Comparison of ENCODE assay signal across 18 cellular contexts in the genomic region with DNA sequence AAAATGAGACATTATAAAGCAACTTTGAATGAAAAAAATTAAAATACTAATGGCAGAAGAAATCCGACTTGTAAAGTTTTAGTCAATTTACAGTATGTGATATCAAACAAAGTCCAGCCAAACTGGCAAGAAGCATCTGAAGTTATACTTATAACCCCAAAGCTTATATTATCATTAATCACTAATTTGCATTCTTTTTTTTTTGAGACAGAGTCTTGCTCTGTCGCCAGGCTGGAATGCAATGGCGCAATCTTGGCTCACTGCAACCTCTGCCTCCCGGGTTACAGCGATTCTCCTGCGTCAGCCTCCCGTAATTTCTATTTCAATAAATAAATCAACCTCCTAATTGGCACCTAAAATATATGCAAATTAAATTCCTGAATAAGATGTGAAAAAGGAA.
DNase-seq lines count a peak whose midpoint lies in the region; ATAC-seq and TF ChIP-seq lines count a peak whose summit lies in the region.
"Had no signal": no experiment of that assay in that cellular context is flagged by ENCODE, and none has a peak within 500 bp of the region (broad histone marks: within the 10 kb centered on the region; RNA-seq: fewer than 3 reads in every experiment).

No MANE protein-coding gene starts in this region.

- H2BK20ac ChIP-seq in IMR-90 (ENCODE audit: low read depth, low read length) = no peak overlapping the region

- TF ChIP-seq POLR2A in IMR-90 (IDR thresholded peaks at IDR 0.05; ENCODE audit: low read depth, low read length) = no peak

- CTCF ChIA-PET in IMR-90 (lab: Yijun Ruan, JAX) (interaction anchor here (0.6 kb wide), 1 partner anchor 69 kb away, joined by 3 read pairs; no protein-coding TSS in a partner anchor), mammary epithelial cell (lab: Charles Lee; ENCODE audit: low non-redundant PET) (no interaction called here)

- H3K56ac ChIP-seq in IMR-90 (ENCODE audit: extremely low read depth, insufficient read depth, low read length) = no peak overlapping the region

- 0 out of 2 replicates have a peak, but pooled peaks cover 2% of the 10 kb centered on the region for H3K9me1 ChIP-seq in IMR-90 (ENCODE audit: insufficient read depth, low read length)

- 0% methylated on average over 1 of the region's 7 CpGs; no CpG with 5 or more reads in 1 of the 2 experiments for WGBS in IMR-90 (ENCODE audit: extremely low coverage in 2 of 2, insufficient read length in 1 of 2), 2 experiments
- WGBS in mammary epithelial cell (ENCODE audit: low coverage, missing lambda C conversion rate) = 84% methylated on average over 7 of the region's 7 CpGs

- H2AFZ ChIP-seq in IMR-90 (replicated peaks; ENCODE audit: low read length, poor library complexity) (no peak overlapping the region), mammary epithelial cell (ENCODE audit: low read depth, low read length) (no peak overlapping the region)
- H2AFZ ChIP-seq: PC-9 had no signal

- H3K4me3 Mint-ChIP-seq in activated T-cell treated with anti-CD3 and anti-CD28 coated beads, Interleukin-2, amount 50 U/mL, for 4 hours = no peak overlapping the region

- H4K5ac ChIP-seq in IMR-90 (ENCODE audit: low read depth, low read length) = no peak overlapping the region

- no peak overlapping the region for H3K23ac ChIP-seq in IMR-90 (ENCODE audit: low read depth, low read length)

- no peak overlapping the region; a peak in 1 of 4 replicates for H4K8ac ChIP-seq in IMR-90 (ENCODE audit: low read depth in 2 of 2, low read length in 2 of 2)

- no peak overlapping the region for H3K4me3 ChIP-seq in AG10803 (ENCODE audit: low read length)
- no peak overlapping the region for H3K4me3 ChIP-seq in IMR-90 (ENCODE audit: insufficient read depth, low read depth, low read length)
- no peak overlapping the region for H3K4me3 ChIP-seq in mammary epithelial cell (replicated peaks in 1 of 3; ENCODE audit: insufficient read depth in 1 of 3, low read depth in 2 of 3, low read length in 3 of 3)
- H3K4me3 ChIP-seq in fibroblast of the aortic adventitia (ENCODE audit: low read depth, low read length) = no peak overlapping the region
- no peak overlapping the region for H3K4me3 ChIP-seq in upper lobe of right lung
- H3K4me3 ChIP-seq: GM12878, PC-9 had no signal

- in situ Hi-C loops in IMR-90 (cut with MboI; ENCODE audit: low sequenced_read_pairs) (no loop called here), mammary epithelial cell (cut with MboI; ENCODE audit: low sequenced_read_pairs in 2 of 2) (no loop called here)

- TF ChIP-seq CTCF in AG10803 (conservative IDR thresholded peaks at IDR 0.05; ENCODE audit: low read length) = no peak
- TF ChIP-seq CTCF in IMR-90 (conservative IDR thresholded peaks at IDR 0.05; ENCODE audit: low read depth, low read length) = no peak
- no peak for TF ChIP-seq CTCF in mammary epithelial cell (conservative IDR thresholded peaks at IDR 0.05 in 1 of 2, IDR thresholded peaks at IDR 0.05 in 1 of 2; ENCODE audit: extremely low read depth in 1 of 2, insufficient read depth in 1 of 2, low read depth in 1 of 2, low read length in 2 of 2)
- no peak for TF ChIP-seq CTCF in fibroblast of the aortic adventitia (IDR thresholded peaks at IDR 0.05; ENCODE audit: insufficient read depth, low read length)
- no peak for TF ChIP-seq CTCF in upper lobe of right lung (IDR thresholded peaks at IDR 0.05)

- H3K79me1 ChIP-seq in IMR-90 (ENCODE audit: low read depth in 1 of 2, low read length in 2 of 2) = peaks cover 0 to 4% of the 10 kb centered on the region in 2 experiments; a peak in 3 of 4 replicates

- peaks cover 8% of the 10 kb centered on the region for H3K9me3 ChIP-seq in IMR-90 (ENCODE audit: control insufficient read depth, insufficient read depth, low read length)
- H3K9me3 ChIP-seq in mammary epithelial cell (replicated peaks; ENCODE audit: insufficient read depth, low read length) = peaks cover 14% of the 10 kb centered on the region
- peaks cover 11% of the 10 kb centered on the region for H3K9me3 ChIP-seq in upper lobe of right lung

- peak; percentile 41 for DNase-seq in AG10803 (ENCODE audit: low read depth)
- DNase-seq in IMR-90 = peak; percentile 38
- DNase-seq in mammary epithelial cell = peak; percentile 12
- peak; percentile 31 for DNase-seq in fibroblast of the aortic adventitia (ENCODE audit: low read depth)
- DNase-seq in activated T-cell treated with anti-CD3 and anti-CD28 coated beads, Interleukin-2, amount 50 U/mL, for 4 hours = no peak
- DNase-seq in HuH-7 (ENCODE audit: low spot score) = no peak
- no peak for DNase-seq in upper lobe of right lung
- DNase-seq in stimulated activated CD4-positive, alpha-beta T cell treated with anti-CD3 and anti-CD28 coated beads, Interleukin-15, amount 100 ng/mL, for 24 hours = no peak
- DNase-seq: Caco-2, NCI-H1436, NCI-H2081 treated with DMSO at 0.1 percent for 48 hours, NCI-H446, NCI-H748 treated with DMSO at 0.1 percent for 48 hours, PC-9 had no signal

- peak overlapping the region; percentile 76 for H2BK5ac ChIP-seq in IMR-90 (ENCODE audit: low read depth, low read length, poor library complexity, severe bottlenecking)

- dilution Hi-C loops in IMR-90 (cut with HindIII; ENCODE audit: low sequenced_read_pairs, unreplicated experiment) = no loop called here
- dilution Hi-C loops in mammary epithelial cell (cut with HindIII; ENCODE audit: low sequenced_read_pairs) = no loop called here

- H2BK15ac ChIP-seq in IMR-90 (ENCODE audit: low read depth, low read length) = no peak overlapping the region

- H3K79me2 ChIP-seq in mammary epithelial cell (ENCODE audit: insufficient read depth, low read length) = no peaks in the 10 kb centered on the region

- peaks cover 2% of the 10 kb centered on the region; the same call in 1 of the 2 replicates for H4K20me1 ChIP-seq in IMR-90 (ENCODE audit: insufficient read depth, low read length)
- H4K20me1 ChIP-seq in mammary epithelial cell (ENCODE audit: insufficient read depth, low read length) = no peaks in the 10 kb centered on the region

- H3K4ac ChIP-seq in IMR-90 (ENCODE audit: low read depth, low read length) = no peak overlapping the region

- TF ChIP-seq RAD21 in IMR-90 (IDR thresholded peaks at IDR 0.05; ENCODE audit: low read length) = no peak

- H3K27ac ChIP-seq in IMR-90 (ENCODE audit: insufficient read depth, low read length) = no peak overlapping the region
- no peak overlapping the region for H3K27ac ChIP-seq in mammary epithelial cell (ENCODE audit: insufficient read depth, low read depth, low read length)
- no peak overlapping the region for H3K27ac ChIP-seq in upper lobe of right lung
- H3K27ac ChIP-seq: C4-2B, KMS-11, PC-9 had no signal

- ATAC-seq in IMR-90 (ENCODE audit: low read depth) = peak; percentile 22; the same call in 1 of the 2 replicates
- ATAC-seq in activated T-cell treated with anti-CD3 and anti-CD28 coated beads, Interleukin-2, amount 50 U/mL, for 4 hours = no peak
- ATAC-seq in upper lobe of right lung = no peak
- ATAC-seq: GM12878, HCT116 had no signal

- no peak overlapping the region for H3K14ac ChIP-seq in IMR-90 (replicated peaks; ENCODE audit: low read depth, low read length)

- H3K9ac ChIP-seq in IMR-90 (ENCODE audit: low read depth, low read length) (no peak overlapping the region), mammary epithelial cell (ENCODE audit: insufficient read depth, low read length) (no peak overlapping the region)
- H3K9ac ChIP-seq: KMS-11 had no signal

- BruUV-seq in IMR-90 (replicated peaks; lab: Mats Ljungman, UMichigan) (no TSS peak), mammary epithelial cell (replicated peaks; lab: Mats Ljungman, UMichigan) (no TSS peak)

- peaks cover 64% of the 10 kb centered on the region for H3K36me3 Mint-ChIP-seq in activated T-cell treated with anti-CD3 and anti-CD28 coated beads, Interleukin-2, amount 50 U/mL, for 4 hours (ENCODE audit: insufficient read depth)

- peaks cover 7% of the 10 kb centered on the region for H3K36me3 ChIP-seq in IMR-90 (ENCODE audit: control insufficient read depth, insufficient read depth, low read length)
- H3K36me3 ChIP-seq in mammary epithelial cell (ENCODE audit: insufficient read depth, low read length) = peaks cover 23% of the 10 kb centered on the region
- peaks cover 89% of the 10 kb centered on the region for H3K36me3 ChIP-seq in upper lobe of right lung

- no peak overlapping the region for H2BK120ac ChIP-seq in IMR-90 (ENCODE audit: low read depth, low read length)

- no peaks in the 10 kb centered on the region for H3K4me1 Mint-ChIP-seq in activated T-cell treated with anti-CD3 and anti-CD28 coated beads, Interleukin-2, amount 50 U/mL, for 4 hours (ENCODE audit: low read depth)

- H3K27me3 Mint-ChIP-seq in activated T-cell treated with anti-CD3 and anti-CD28 coated beads, Interleukin-2, amount 50 U/mL, for 4 hours (ENCODE audit: low read depth) = no peaks in the 10 kb centered on the region

- peaks cover 23% of the 10 kb centered on the region for H3K9me3 Mint-ChIP-seq in activated T-cell treated with anti-CD3 and anti-CD28 coated beads, Interleukin-2, amount 50 U/mL, for 4 hours

- no peak overlapping the region for H3K18ac ChIP-seq in IMR-90 (ENCODE audit: low read depth, low read length)

- H3K27me3 ChIP-seq in IMR-90 (ENCODE audit: control insufficient read depth, insufficient read depth, low read length) (no peaks in the 10 kb centered on the region), mammary epithelial cell (ENCODE audit: insufficient read depth, low read length) (no peaks in the 10 kb centered on the region), upper lobe of right lung (no peaks in the 10 kb centered on the region)

- H2AK9ac ChIP-seq in IMR-90 (replicated peaks; ENCODE audit: low read depth, low read length, poor library complexity) = no peak overlapping the region

- POLR2A ChIA-PET in IMR-90 (lab: Charles Lee; ENCODE audit: unreplicated experiment) = no interaction called here

- H3K4me1 ChIP-seq in IMR-90 (ENCODE audit: control insufficient read depth, insufficient read depth, low read length) = peaks cover 4% of the 10 kb centered on the region
- H3K4me1 ChIP-seq in mammary epithelial cell (ENCODE audit: insufficient read depth, low read length) = no peaks in the 10 kb centered on the region
- no peaks in the 10 kb centered on the region for H3K4me1 ChIP-seq in upper lobe of right lung
- H3K4me1 ChIP-seq: Caco-2 had no signal

- no peak overlapping the region for H2AK5ac ChIP-seq in IMR-90 (ENCODE audit: low read depth, low read length)

- H3K4me2 ChIP-seq in IMR-90 (ENCODE audit: low read depth, low read length) = no peak overlapping the region
- H3K4me2 ChIP-seq in mammary epithelial cell (ENCODE audit: insufficient read depth, low read depth, low read length) = no peak overlapping the region
- H3K4me2 ChIP-seq: KMS-11, PC-9 had no signal

- no peak overlapping the region for H4K91ac ChIP-seq in IMR-90 (ENCODE audit: insufficient read depth, low read depth, low read length)

- intact Hi-C loops in IMR-90 (cut with micrococcal nuclease) = no loop called here
- intact Hi-C loops in mammary epithelial cell (cut with micrococcal nuclease) = no loop called here
- intact Hi-C loops in upper lobe of right lung (cut with DNase I) = no loop called here

TF ChIP-seq in IMR-90, 13 proteins besides CTCF, POLR2A, EP300 and RAD21:
- TF ChIP-seq CEBPB (IDR thresholded peaks at IDR 0.05; ENCODE audit: low read depth, low read length) = peak; percentile 95
- no peak for TF ChIP-seq CHD1 (IDR thresholded peaks at IDR 0.05; ENCODE audit: low read depth, low read length)
TF ChIP-seq in IMR-90: peak in this region for 1.

Comparison
In these comparisons a context has a peak if more than half of its experiments do, and no peak if none do; other contexts are left out.
1. DNase-seq: peak in AG10803 (single experiment), IMR-90 (single experiment), mammary epithelial cell (single experiment) and fibroblast of the aortic adventitia (single experiment); none in activated T-cell treated with anti-CD3 and anti-CD28 coated beads, Interleukin-2, amount 50 U/mL, for 4 hours (single experiment), HuH-7 (single experiment), upper lobe of right lung (single experiment) and stimulated activated CD4-positive, alpha-beta T cell treated with anti-CD3 and anti-CD28 coated beads, Interleukin-15, amount 100 ng/mL, for 24 hours (single experiment).